In the genomic region with DNA sequence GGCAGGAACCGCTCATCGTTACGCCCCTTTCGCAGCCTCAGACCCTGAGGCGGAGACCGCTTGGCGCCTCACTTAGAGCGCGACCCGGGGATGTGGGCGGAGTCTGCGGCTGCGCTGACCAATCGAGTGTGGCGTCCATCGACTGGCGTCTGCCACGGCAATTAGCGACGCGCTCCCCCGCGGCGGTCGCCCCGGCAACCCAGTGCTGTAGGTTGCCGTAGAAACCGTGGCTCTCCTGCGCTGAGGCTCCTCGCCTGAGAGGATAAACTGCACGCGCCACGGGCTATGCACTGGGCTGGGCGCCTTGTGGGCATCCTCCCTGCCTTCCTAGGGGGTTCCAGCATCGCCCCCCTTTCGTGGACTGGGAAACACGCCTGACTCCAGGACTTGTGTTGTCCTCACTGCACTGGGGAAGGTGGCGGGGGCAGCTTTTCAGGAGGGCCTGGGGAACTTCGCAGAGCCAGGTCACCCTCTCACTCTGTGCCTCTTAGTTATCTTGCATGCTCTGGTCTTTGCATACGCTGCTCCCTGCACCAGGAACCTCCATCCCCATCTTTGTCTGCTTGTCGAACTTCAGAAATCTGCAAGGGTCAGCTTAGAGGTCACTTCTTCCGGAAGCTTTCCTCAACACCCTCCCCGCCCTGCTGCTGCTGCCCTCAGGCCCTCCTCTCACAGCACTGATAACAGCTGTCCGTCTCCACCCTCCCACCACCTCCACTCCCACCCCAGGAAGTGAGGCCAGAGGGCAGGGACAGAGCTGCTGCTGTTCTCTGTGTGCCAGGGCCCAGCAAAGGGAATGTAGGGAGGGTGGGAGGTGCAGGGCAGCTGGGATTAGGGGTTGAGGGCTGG, we compare ENCODE assay signal across 9 cellular contexts. TPM values are rescaled to one million over a fixed set of nuclear protein-coding genes. Genes with fewer than 3 reads are reported as not detected.
A peak's percentile ranks its signal among the peaks of the same experiment; 100 is the strongest.
DNase-seq lines count a peak whose midpoint lies in the region; ATAC-seq and TF ChIP-seq lines count a peak whose summit lies in the region.
"Had no signal": no experiment of that assay in that cellular context is flagged by ENCODE, and none has a peak within 500 bp of the region (broad histone marks: within the 10 kb centered on the region; RNA-seq: fewer than 3 reads in every experiment).

No MANE protein-coding gene starts in this region.

- H3K9me3 ChIP-seq in CD8-positive, alpha-beta T cell (ENCODE audit: low read length): no peaks in the 10 kb centered on the region
- no peaks in the 10 kb centered on the region for H3K9me3 ChIP-seq in muscle layer of colon (ENCODE audit: low read length)

- peak; percentile 65 to 89 (median 83) for DNase-seq in CD8-positive, alpha-beta T cell
- DNase-seq in HuH-7 (ENCODE audit: low spot score): peak; percentile 99
- DNase-seq in OCI-M1 (lab: John Stamatoyannopoulos, UW): peak; percentile 100
- DNase-seq in activated T-cell treated with anti-CD3 and anti-CD28 coated beads, Interleukin-2, amount 50 U/mL, for 4 hours: peak; percentile 73
- peak; percentile 93 for DNase-seq in stimulated activated CD8-positive, alpha-beta memory T cell treated with anti-CD3 and anti-CD28 coated beads, Interleukin-4, amount 100 ng/mL, for 48 hours

- POLR2A ChIA-PET in CD8-positive, alpha-beta T cell (lab: Charles Lee): interaction anchor here (0.5 to 1.3 kb wide), 5 partner anchors 10 to 24 kb away, joined by 3 read pairs; no protein-coding TSS in a partner anchor

- CTCF ChIA-PET in CD8-positive, alpha-beta T cell (lab: Charles Lee): no interaction called here

- H3K9me3 Mint-ChIP-seq in CD8-positive, alpha-beta T cell: no peaks in the 10 kb centered on the region
- no peaks in the 10 kb centered on the region for H3K9me3 Mint-ChIP-seq in activated T-cell treated with anti-CD3 and anti-CD28 coated beads, Interleukin-2, amount 50 U/mL, for 4 hours

- H3K36me3 ChIP-seq in CD8-positive, alpha-beta T cell (ENCODE audit: insufficient read depth, low read length): no peaks in the 10 kb centered on the region
- H3K36me3 ChIP-seq in muscle layer of colon (ENCODE audit: insufficient read depth, low read length): no peaks in the 10 kb centered on the region

- H3K27me3 ChIP-seq in CD8-positive, alpha-beta T cell (ENCODE audit: insufficient read depth, low read length): no peaks in the 10 kb centered on the region
- H3K27me3 ChIP-seq in muscle layer of colon (ENCODE audit: control insufficient read depth in 1 of 2, insufficient read depth in 2 of 2, low read length in 2 of 2): no peaks in the 10 kb centered on the region

- H3K4me3 ChIP-seq in CD8-positive, alpha-beta T cell (ENCODE audit: low read depth, low read length): peak overlapping the region; percentile 70
- H3K4me3 ChIP-seq in muscle layer of colon (ENCODE audit: low read depth in 1 of 2, low read length in 2 of 2): peak overlapping the region; percentile 54 to 63

- no peak overlapping the region for H3K9ac ChIP-seq in muscle layer of colon (ENCODE audit: low read length)

- ATAC-seq in CD8-positive, alpha-beta T cell: peak; percentile 90
- ATAC-seq in GM21360 (IDR thresholded peaks at IDR 0.05; ENCODE audit: unreplicated experiment): peak; percentile 63
- ATAC-seq in activated T-cell treated with anti-CD3 and anti-CD28 coated beads, Interleukin-2, amount 50 U/mL, for 4 hours: peak; percentile 97 to 98
- ATAC-seq in esophagus mucosa: peak; percentile 71

- H3K4me1 Mint-ChIP-seq in CD8-positive, alpha-beta T cell (ENCODE audit: low read depth): peaks cover 27% of the 10 kb centered on the region
- peaks cover 27% of the 10 kb centered on the region for H3K4me1 Mint-ChIP-seq in activated T-cell treated with anti-CD3 and anti-CD28 coated beads, Interleukin-2, amount 50 U/mL, for 4 hours (ENCODE audit: low read depth)

- no peaks in the 10 kb centered on the region for H3K36me3 Mint-ChIP-seq in CD8-positive, alpha-beta T cell
- no peaks in the 10 kb centered on the region for H3K36me3 Mint-ChIP-seq in activated T-cell treated with anti-CD3 and anti-CD28 coated beads, Interleukin-2, amount 50 U/mL, for 4 hours (ENCODE audit: insufficient read depth)

- TF ChIP-seq CTCF in CD8-positive, alpha-beta T cell (IDR thresholded peaks at IDR 0.05): no peak

- no peaks in the 10 kb centered on the region for H3K27me3 Mint-ChIP-seq in CD8-positive, alpha-beta T cell (ENCODE audit: low read depth)
- H3K27me3 Mint-ChIP-seq in activated T-cell treated with anti-CD3 and anti-CD28 coated beads, Interleukin-2, amount 50 U/mL, for 4 hours (ENCODE audit: low read depth): no peaks in the 10 kb centered on the region

- peak overlapping the region; percentile 84 for H3K4me3 Mint-ChIP-seq in CD8-positive, alpha-beta T cell
- peak overlapping the region; percentile 83 for H3K4me3 Mint-ChIP-seq in activated T-cell treated with anti-CD3 and anti-CD28 coated beads, Interleukin-2, amount 50 U/mL, for 4 hours

- peak overlapping the region; percentile 66 for H3K27ac ChIP-seq in CD8-positive, alpha-beta T cell (ENCODE audit: low read depth, low read length)
- H3K27ac ChIP-seq in muscle layer of colon (ENCODE audit: low read depth, low read length): peak overlapping the region; percentile 68

- intact Hi-C loops in CD8-positive, alpha-beta T cell (cut with DNase I, micrococcal nuclease): loop anchor here (1.0 to 5.0 kb wide), 3 partner anchors 12 to 52 kb away; a partner anchor contains a TSS

- H3K4me1 ChIP-seq in CD8-positive, alpha-beta T cell (ENCODE audit: insufficient read depth, low read length): peaks cover 23% of the 10 kb centered on the region
- H3K4me1 ChIP-seq in muscle layer of colon (ENCODE audit: insufficient read depth, low read length): peaks cover 14% of the 10 kb centered on the region

- peak overlapping the region; percentile 88 for H3K27ac Mint-ChIP-seq in CD8-positive, alpha-beta T cell

RNA-seq across cellular contexts. Expression of a gene that starts 0.5 kb away (rescaled TPM):
- under 1 TPM; 0.30 to 0.36 TPM for total RNA-seq in CD8-positive, alpha-beta T cell
- under 1 TPM in 1 of 3 donors, not detected in 2; 0.13 TPM for total RNA-seq in activated T-cell treated with anti-CD3 and anti-CD28 coated beads, Interleukin-2, amount 50 U/mL, for 4 hours
- 0.64 TPM for total RNA-seq in esophagus mucosa

RNA-seq across cellular contexts. Expression of a gene that starts 12.5 kb away (rescaled TPM):
- 10 to 100 TPM; 71.2 to 73.6 TPM for total RNA-seq in CD8-positive, alpha-beta T cell
- total RNA-seq in activated T-cell treated with anti-CD3 and anti-CD28 coated beads, Interleukin-2, amount 50 U/mL, for 4 hours: 10 to 100 TPM; 53.6 to 55.0 (median 53.6) TPM
- 13.3 TPM for total RNA-seq in esophagus mucosa

RNA-seq across cellular contexts. Expression of a gene that starts 17.9 kb away (rescaled TPM):
- total RNA-seq in CD8-positive, alpha-beta T cell: not detected
- total RNA-seq in activated T-cell treated with anti-CD3 and anti-CD28 coated beads, Interleukin-2, amount 50 U/mL, for 4 hours: under 1 TPM in 2 of 3 donors, not detected in 1; 0.10 to 0.13 TPM
- total RNA-seq in esophagus mucosa: 4.2 TPM

RNA-seq across cellular contexts. Expression of a gene that starts 31.3 kb away (rescaled TPM):
- total RNA-seq in CD8-positive, alpha-beta T cell: not detected
- not detected for total RNA-seq in activated T-cell treated with anti-CD3 and anti-CD28 coated beads, Interleukin-2, amount 50 U/mL, for 4 hours
- 0.20 TPM for total RNA-seq in esophagus mucosa
- total RNA-seq: activated CD8-positive, alpha-beta memory T cell treated with anti-CD3 and anti-CD28 coated beads for 36 hours had no signal

RNA-seq across cellular contexts. Expression of a gene that starts 32.3 kb away (rescaled TPM):
- 10 to 100 TPM; 42.8 to 44.8 TPM for total RNA-seq in CD8-positive, alpha-beta T cell
- total RNA-seq in activated T-cell treated with anti-CD3 and anti-CD28 coated beads, Interleukin-2, amount 50 U/mL, for 4 hours: 10 to 100 TPM; 82.4 to 96.6 (median 84.7) TPM
- 26.3 TPM for total RNA-seq in esophagus mucosa

Comparison
In these comparisons a context has a peak if more than half of its experiments do, and no peak if none do; other contexts are left out.
1. Peak in every context shown above with its lines: DNase-seq, ATAC-seq, H3K4me3 ChIP-seq and H3K27ac ChIP-seq.